ENCODE assay signal across 21 cellular contexts in genomic region chr22:27494821-27495220, GRCh38.
A peak's percentile ranks its signal among the peaks of the same experiment; 100 is the strongest.
DNase-seq lines count a peak whose midpoint lies in the region; TF ChIP-seq lines count a peak whose summit lies in the region.
"Had no signal": no experiment of that assay in that cellular context is flagged by ENCODE, and none has a peak within 500 bp of the region (broad histone marks: within the 10 kb centered on the region; RNA-seq: fewer than 3 reads in every experiment).

No MANE protein-coding gene starts in this region.

- peaks cover 6% of the 10 kb centered on the region for H3K9me3 Mint-ChIP-seq in progenitor cell of endocrine pancreas (ENCODE audit: low read depth)

- 73% methylated on average over 10 of the region's 13 CpGs for WGBS in mesenchymal stem cell

- DNase-seq in ELF-1 (ENCODE audit: low read depth, low spot score) (peak; percentile 42), choroid plexus epithelial cell (ENCODE audit: low read depth) (peak; percentile 40), mesenchymal stem cell (no peak), progenitor cell of endocrine pancreas (ENCODE audit: low spot score, unreplicated experiment) (no peak), NCI-H2171 treated with DMSO at 0.1 percent for 48 hours (lab: John Stamatoyannopoulos, UW) (no peak), COLO668 (lab: John Stamatoyannopoulos, UW; ENCODE audit: unreplicated experiment) (no peak), NCI-H146 treated with DMSO at 0.1 percent for 48 hours (lab: John Stamatoyannopoulos, UW; ENCODE audit: unreplicated experiment) (no peak)
- no peak for DNase-seq in activated CD4-positive, alpha-beta T cell treated with anti-CD3 and anti-CD28 coated beads, Interleukin-2, amount 50 U/mL, for 48 hours
- DNase-seq: C1 segment of cervical spinal cord, DMS 273 treated with DMSO at 0.1 percent for 48 hours, HCEC 1CT, Kasumi-1, NCI-H1105, NCI-H1694 treated with DMSO at 0.1 percent for 48 hours, NCI-H2107, NCI-H345, NCI-H526 treated with DMSO at 0.1 percent for 48 hours, OCI-M1, RPMI8226, SIG-M5 had no signal

- H2AFZ ChIP-seq in mesenchymal stem cell (ENCODE audit: low read depth, low read length) = no peak overlapping the region

- H3K27ac ChIP-seq in mesenchymal stem cell (ENCODE audit: low read length, poor library complexity, severe bottlenecking) = no peak overlapping the region

- H3K4me3 Mint-ChIP-seq in progenitor cell of endocrine pancreas (ENCODE audit: low read depth) = no peak overlapping the region
- H3K4me3 Mint-ChIP-seq: IgD-negative memory B cell had no signal

- no peak overlapping the region for H2AK5ac ChIP-seq in mesenchymal stem cell (ENCODE audit: low read length, severe bottlenecking)

- no peaks in the 10 kb centered on the region for H3K27me3 Mint-ChIP-seq in progenitor cell of endocrine pancreas
- H3K27me3 Mint-ChIP-seq: IgD-negative memory B cell had no signal

- peak overlapping the region; percentile 68 for H3K27ac Mint-ChIP-seq in progenitor cell of endocrine pancreas
- H3K27ac Mint-ChIP-seq: IgD-negative memory B cell had no signal

- H3K9ac ChIP-seq in mesenchymal stem cell (ENCODE audit: low read length) = no peak overlapping the region

- no peak overlapping the region for H3K4ac ChIP-seq in mesenchymal stem cell (ENCODE audit: low read depth in 1 of 2, low read length in 2 of 2)

- no peak overlapping the region for H4K91ac ChIP-seq in mesenchymal stem cell (ENCODE audit: low read length)

- no peak overlapping the region for H2BK12ac ChIP-seq in mesenchymal stem cell (ENCODE audit: low read length in 2 of 2)

- peaks cover 0 to 4% of the 10 kb centered on the region in 2 experiments for H3K27me3 ChIP-seq in mesenchymal stem cell (ENCODE audit: control insufficient read depth in 1 of 2, insufficient read depth in 1 of 2, low read length in 2 of 2)

- no peak overlapping the region for H2BK120ac ChIP-seq in mesenchymal stem cell (ENCODE audit: low read depth, low read length)

- no peak overlapping the region for H3K23ac ChIP-seq in mesenchymal stem cell (ENCODE audit: low read length in 2 of 2)

- no peaks in the 10 kb centered on the region for H3K36me3 Mint-ChIP-seq in progenitor cell of endocrine pancreas (ENCODE audit: insufficient read depth)

- H3K4me2 ChIP-seq in mesenchymal stem cell (ENCODE audit: low read length, poor library complexity, severe bottlenecking) = no peak overlapping the region

- peak overlapping the region; percentile 8 for H2BK15ac ChIP-seq in mesenchymal stem cell (ENCODE audit: low read depth, poor library complexity, severe bottlenecking)

- H3K79me1 ChIP-seq in mesenchymal stem cell (replicated peaks; ENCODE audit: low read length, poor library complexity, severe bottlenecking) = no peaks in the 10 kb centered on the region

- TF ChIP-seq CTCF in choroid plexus epithelial cell (conservative IDR thresholded peaks at IDR 0.05; ENCODE audit: low read depth, low read length) (no peak), progenitor cell of endocrine pancreas (IDR thresholded peaks at IDR 0.05; ENCODE audit: unreplicated experiment) (no peak)

- no peak overlapping the region for H4K8ac ChIP-seq in mesenchymal stem cell (ENCODE audit: low read length)

- peaks cover 14% of the 10 kb centered on the region for H3K4me1 ChIP-seq in mesenchymal stem cell (ENCODE audit: control insufficient read depth, insufficient read depth, low read depth, low read length)

- H3K9me3 ChIP-seq in mesenchymal stem cell (ENCODE audit: control insufficient read depth, low read length) = peaks cover 6% of the 10 kb centered on the region

- H3K14ac ChIP-seq in mesenchymal stem cell (ENCODE audit: low read length in 2 of 2) = no peak overlapping the region

- no peak overlapping the region for H2BK5ac ChIP-seq in mesenchymal stem cell (ENCODE audit: low read depth, low read length, poor library complexity, severe bottlenecking)

- no peak overlapping the region for H3K18ac ChIP-seq in mesenchymal stem cell (ENCODE audit: low read depth in 1 of 2, low read length in 2 of 2)

- peaks cover 5% of the 10 kb centered on the region for H3K4me1 Mint-ChIP-seq in progenitor cell of endocrine pancreas (ENCODE audit: low read depth)
- H3K4me1 Mint-ChIP-seq: IgD-negative memory B cell had no signal

- H3K4me3 ChIP-seq in choroid plexus epithelial cell (ENCODE audit: low read depth, low read length) = no peak overlapping the region
- H3K4me3 ChIP-seq in mesenchymal stem cell (ENCODE audit: insufficient read depth in 1 of 2, low read depth in 1 of 2, low read length in 2 of 2) = no peak overlapping the region

- no peaks in the 10 kb centered on the region for H3K36me3 ChIP-seq in mesenchymal stem cell (ENCODE audit: control insufficient read depth in 1 of 2, insufficient read depth in 2 of 2, low read depth in 1 of 2, low read length in 2 of 2)

Comparison
In these comparisons a context has a peak if more than half of its experiments do, and no peak if none do; other contexts are left out.
1. DNase-seq: peak in ELF-1 (single experiment) and choroid plexus epithelial cell (single experiment); none in mesenchymal stem cell (single experiment), progenitor cell of endocrine pancreas (single experiment), NCI-H2171 treated with DMSO at 0.1 percent for 48 hours (single experiment), activated CD4-positive, alpha-beta T cell treated with anti-CD3 and anti-CD28 coated beads, Interleukin-2, amount 50 U/mL, for 48 hours (0 of 2), COLO668 (single experiment) and NCI-H146 treated with DMSO at 0.1 percent for 48 hours (single experiment).